ENCODE assay signal across 8 cellular contexts in the genomic region with DNA sequence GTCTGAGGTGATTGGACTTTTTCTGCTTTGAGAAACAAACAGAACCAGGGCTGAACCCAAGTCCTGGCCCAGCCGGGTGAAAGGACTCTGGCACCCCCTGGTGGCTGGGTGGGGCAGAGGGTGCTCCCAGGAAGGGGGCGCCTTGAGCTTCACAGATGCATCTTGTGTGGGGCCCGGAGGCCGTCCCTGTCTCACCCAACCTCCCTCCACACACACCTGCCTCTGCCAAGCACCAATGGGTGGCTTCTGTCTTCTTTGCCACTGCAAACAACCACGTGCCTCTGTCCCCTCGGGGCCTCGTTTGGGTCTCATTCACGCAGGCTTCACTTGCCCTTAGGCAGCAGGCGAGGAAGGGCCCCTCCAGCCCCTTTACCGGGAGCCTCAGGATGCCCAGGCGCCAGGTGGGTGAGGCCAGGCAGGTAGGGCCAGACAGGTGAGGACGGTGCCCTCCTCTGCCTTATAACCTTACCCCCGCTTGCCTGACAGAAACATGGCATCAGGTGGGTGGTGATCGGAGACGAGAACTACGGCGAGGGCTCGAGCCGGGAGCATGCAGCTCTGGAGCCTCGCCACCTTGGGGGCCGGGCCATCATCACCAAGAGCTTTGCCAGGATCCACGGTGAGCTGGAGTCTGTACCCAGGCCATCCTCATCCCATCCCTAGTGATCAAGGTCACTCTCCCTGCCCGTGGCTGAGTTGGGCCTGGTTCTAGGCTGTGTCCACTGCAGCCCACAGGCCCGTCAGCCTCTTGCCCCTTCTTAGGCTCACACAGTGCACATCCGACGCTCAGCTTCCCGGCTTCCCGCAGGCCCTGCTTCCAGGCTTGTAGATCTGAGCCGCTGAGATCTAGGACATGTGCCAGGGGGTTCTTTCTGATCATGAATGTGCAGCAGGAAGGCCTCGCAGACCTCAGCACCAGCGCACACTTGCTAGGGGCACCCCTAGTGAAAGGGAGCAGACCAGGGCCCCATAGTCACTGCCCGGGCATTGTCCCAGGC. TPM values are rescaled to one million over a fixed set of nuclear protein-coding genes. Genes with fewer than 3 reads are reported as not detected.
DNase-seq lines count a peak whose midpoint lies in the region; ATAC-seq lines count a peak whose summit lies in the region.

No MANE protein-coding gene starts in this region.

- H3K4me2 ChIP-seq in Karpas-422 (ENCODE audit: low read depth, low read length, poor library complexity, severe bottlenecking): no peak overlapping the region

- peaks cover 5% of the 10 kb centered on the region; the same call in 1 of the 2 replicates for H3K79me2 ChIP-seq in Karpas-422 (ENCODE audit: low read length)

- no peak overlapping the region for H3K4me3 ChIP-seq in CD8-positive, alpha-beta memory T cell (ENCODE audit: low read length)
- no peak overlapping the region for H3K4me3 ChIP-seq in Karpas-422 (ENCODE audit: low read length)

- H3K36me3 Mint-ChIP-seq in CD8-positive, alpha-beta memory T cell: peaks cover 0 to 84% (median 5%) of the 10 kb centered on the region in 3 donors
- H3K36me3 Mint-ChIP-seq in stimulated activated effector memory CD8-positive, alpha-beta T cell treated with anti-CD3 and anti-CD28 coated beads, Interleukin-12 subunit alpha, Interleukin-12 subunit beta, amount 100 ng/mL, for 72 hours: peaks cover 89% of the 10 kb centered on the region

- DNase-seq in CD8-positive, alpha-beta memory T cell: peak; percentile 54 to 76 (median 64)
- DNase-seq in Karpas-422: peak; percentile 90
- DNase-seq in activated CD4-positive, alpha-beta T cell treated with anti-CD3 and anti-CD28 coated beads, Interleukin-2, amount 50 U/mL, for 24 hours (ENCODE audit: low read depth in 1 of 2, low spot score in 1 of 2): peak; percentile 52 to 59
- DNase-seq in dermis blood vessel endothelial cell: peak; percentile 50
- DNase-seq in myocyte (ENCODE audit: low read depth): peak; percentile 40
- DNase-seq in stimulated activated effector memory CD8-positive, alpha-beta T cell treated with anti-CD3 and anti-CD28 coated beads, Interleukin-12 subunit alpha, Interleukin-12 subunit beta, amount 100 ng/mL, for 72 hours (ENCODE audit: low spot score in 2 of 2): peak; percentile 60 to 80
- DNase-seq in Ammon's horn (ENCODE audit: low spot score): no peak
- no peak for DNase-seq in NCI-H2081 treated with DMSO at 0.1 percent for 48 hours (lab: John Stamatoyannopoulos, UW)

- H3K27ac ChIP-seq in CD8-positive, alpha-beta memory T cell (ENCODE audit: low read depth, low read length): no peak overlapping the region
- no peak overlapping the region for H3K27ac ChIP-seq in Karpas-422 (ENCODE audit: low read length)

- no peaks in the 10 kb centered on the region for H3K9me3 Mint-ChIP-seq in CD8-positive, alpha-beta memory T cell
- H3K9me3 Mint-ChIP-seq in stimulated activated effector memory CD8-positive, alpha-beta T cell treated with anti-CD3 and anti-CD28 coated beads, Interleukin-12 subunit alpha, Interleukin-12 subunit beta, amount 100 ng/mL, for 72 hours: no peaks in the 10 kb centered on the region

- no peak overlapping the region for H3K4me3 Mint-ChIP-seq in CD8-positive, alpha-beta memory T cell
- no peak overlapping the region for H3K4me3 Mint-ChIP-seq in stimulated activated effector memory CD8-positive, alpha-beta T cell treated with anti-CD3 and anti-CD28 coated beads, Interleukin-12 subunit alpha, Interleukin-12 subunit beta, amount 100 ng/mL, for 72 hours

- peaks cover 14 to 27% (median 16%) of the 10 kb centered on the region in 3 donors for H3K4me1 Mint-ChIP-seq in CD8-positive, alpha-beta memory T cell
- peaks cover 27% of the 10 kb centered on the region for H3K4me1 Mint-ChIP-seq in stimulated activated effector memory CD8-positive, alpha-beta T cell treated with anti-CD3 and anti-CD28 coated beads, Interleukin-12 subunit alpha, Interleukin-12 subunit beta, amount 100 ng/mL, for 72 hours

- CTCF ChIA-PET in CD8-positive, alpha-beta memory T cell (lab: Charles Lee): interaction anchor here (0.7 to 8.5 kb wide), 17 partner anchors 9 to 226 kb away, joined by 3 to 119 read pairs (median 4); a partner anchor contains a TSS

- H3K9me2 ChIP-seq in Karpas-422 (replicated peaks; ENCODE audit: insufficient read depth, low read length): no peaks in the 10 kb centered on the region

- no peak overlapping the region for H3K9ac ChIP-seq in Karpas-422 (ENCODE audit: low read length)

- H3K27ac Mint-ChIP-seq in CD8-positive, alpha-beta memory T cell: peak overlapping the region in 6 of 8 donors; percentile 37 to 94 (median 75)
- peak overlapping the region; percentile 93 for H3K27ac Mint-ChIP-seq in stimulated activated effector memory CD8-positive, alpha-beta T cell treated with anti-CD3 and anti-CD28 coated beads, Interleukin-12 subunit alpha, Interleukin-12 subunit beta, amount 100 ng/mL, for 72 hours

- peaks cover 15% of the 10 kb centered on the region for H3K4me1 ChIP-seq in CD8-positive, alpha-beta memory T cell (ENCODE audit: insufficient read depth, low read length)
- H3K4me1 ChIP-seq in Karpas-422 (ENCODE audit: low read length): peaks cover 15% of the 10 kb centered on the region

- H3K27me3 Mint-ChIP-seq in CD8-positive, alpha-beta memory T cell: no peaks in the 10 kb centered on the region

- POLR2A ChIA-PET in CD8-positive, alpha-beta memory T cell (lab: Charles Lee): no interaction called here

- 0 out of 2 replicates have a peak, but pooled peaks cover 7% of the 10 kb centered on the region for H4K20me1 ChIP-seq in Karpas-422 (ENCODE audit: insufficient read depth, low read depth, low read length)

- no peak overlapping the region for H2AFZ ChIP-seq in Karpas-422 (ENCODE audit: low read length)

- no peaks in the 10 kb centered on the region for H3K9me3 ChIP-seq in CD8-positive, alpha-beta memory T cell (ENCODE audit: low read length)
- H3K9me3 ChIP-seq in Karpas-422 (ENCODE audit: low read length): no peaks in the 10 kb centered on the region

- peaks cover 21% of the 10 kb centered on the region for H3K36me3 ChIP-seq in CD8-positive, alpha-beta memory T cell (ENCODE audit: insufficient read depth, low read length)
- H3K36me3 ChIP-seq in Karpas-422 (ENCODE audit: insufficient read depth, low read length): peaks cover 33% of the 10 kb centered on the region

- peak; percentile 55 for ATAC-seq in stimulated activated effector memory CD8-positive, alpha-beta T cell treated with anti-CD3 and anti-CD28 coated beads, Interleukin-12 subunit alpha, Interleukin-12 subunit beta, amount 100 ng/mL, for 72 hours

- H3K27me3 ChIP-seq in CD8-positive, alpha-beta memory T cell (ENCODE audit: insufficient read depth, low read length, poor library complexity, severe bottlenecking): no peaks in the 10 kb centered on the region
- no peaks in the 10 kb centered on the region for H3K27me3 ChIP-seq in Karpas-422 (ENCODE audit: low read length)

RNA-seq across cellular contexts. Expression of a gene that starts 17.2 kb away (rescaled TPM):
- 10 to 100 TPM; 69.9 to 78.7 TPM for total RNA-seq in CD8-positive, alpha-beta memory T cell
- polyA plus RNA-seq in CD8-positive, alpha-beta memory T cell: 22.6 TPM
- total RNA-seq in Karpas-422 (2014; rRNA removed; shearing (Covaris generic); ENCODE audit: low replicate concordance): 13.2 and 17.1 TPM in 2 replicates
- total RNA-seq in dermis blood vessel endothelial cell: 11.7 and 20.3 TPM in 2 replicates
- 22.0 and 23.8 TPM in 2 replicates for total RNA-seq in myocyte
- 50.0 TPM for polyA plus RNA-seq in myocyte (2012)

RNA-seq across cellular contexts. Expression of a gene that starts 33.7 kb away (rescaled TPM):
- not detected for total RNA-seq in CD8-positive, alpha-beta memory T cell
- polyA plus RNA-seq in CD8-positive, alpha-beta memory T cell: not detected
- total RNA-seq in Karpas-422 (2014; rRNA removed; shearing (Covaris generic); ENCODE audit: low replicate concordance): not detected in 2 replicates
- total RNA-seq in dermis blood vessel endothelial cell (not detected in 2 replicates), myocyte (24.6 and 31.7 TPM in 2 replicates)
- 18.9 TPM for polyA plus RNA-seq in myocyte (2012)

RNA-seq across cellular contexts. Expression of a gene that starts 58.2 kb away (rescaled TPM):
- 100 to 1,000 TPM; 112 to 114 TPM for total RNA-seq in CD8-positive, alpha-beta memory T cell
- 92.5 TPM for polyA plus RNA-seq in CD8-positive, alpha-beta memory T cell
- total RNA-seq in Karpas-422 (2014; rRNA removed; shearing (Covaris generic); ENCODE audit: low replicate concordance): 67.7 and 102 TPM in 2 replicates
- total RNA-seq in dermis blood vessel endothelial cell (75.0 and 114 TPM in 2 replicates), myocyte (107 and 122 TPM in 2 replicates)
- polyA plus RNA-seq in myocyte (2012): 90.7 TPM

RNA-seq across cellular contexts. Expression of a gene that starts 58.6 kb away (rescaled TPM):
- total RNA-seq in CD8-positive, alpha-beta memory T cell: 100 to 1,000 TPM; 120 to 125 TPM
- 24.9 TPM for polyA plus RNA-seq in CD8-positive, alpha-beta memory T cell
- 43.2 and 90.3 TPM in 2 replicates for total RNA-seq in Karpas-422 (2014; rRNA removed; shearing (Covaris generic); ENCODE audit: low replicate concordance)
- 63.8 and 76.2 TPM in 2 replicates for total RNA-seq in dermis blood vessel endothelial cell
- total RNA-seq in myocyte: 40.0 and 47.2 TPM in 2 replicates
- polyA plus RNA-seq in myocyte (2012): 31.6 TPM

Comparison
In these comparisons a context has a peak if more than half of its experiments do, and no peak if none do; other contexts are left out.
1. DNase-seq: peak in CD8-positive, alpha-beta memory T cell (5 of 5), Karpas-422 (single experiment), activated CD4-positive, alpha-beta T cell treated with anti-CD3 and anti-CD28 coated beads, Interleukin-2, amount 50 U/mL, for 24 hours (2 of 2), dermis blood vessel endothelial cell (single experiment), myocyte (single experiment) and stimulated activated effector memory CD8-positive, alpha-beta T cell treated with anti-CD3 and anti-CD28 coated beads, Interleukin-12 subunit alpha, Interleukin-12 subunit beta, amount 100 ng/mL, for 72 hours (2 of 2); none in Ammon's horn (single experiment) and NCI-H2081 treated with DMSO at 0.1 percent for 48 hours (single experiment).
2. RNA of a gene that starts 33.7 kb away (total RNA-seq): 24.6 to 31.7 TPM in myocyte; not detected in CD8-positive, alpha-beta memory T cell, not detected in Karpas-422 and not detected in dermis blood vessel endothelial cell; every median in the first group is over 10 times any median in the second.